ENCODE assay signal across 1 cellular context in the genomic region with DNA sequence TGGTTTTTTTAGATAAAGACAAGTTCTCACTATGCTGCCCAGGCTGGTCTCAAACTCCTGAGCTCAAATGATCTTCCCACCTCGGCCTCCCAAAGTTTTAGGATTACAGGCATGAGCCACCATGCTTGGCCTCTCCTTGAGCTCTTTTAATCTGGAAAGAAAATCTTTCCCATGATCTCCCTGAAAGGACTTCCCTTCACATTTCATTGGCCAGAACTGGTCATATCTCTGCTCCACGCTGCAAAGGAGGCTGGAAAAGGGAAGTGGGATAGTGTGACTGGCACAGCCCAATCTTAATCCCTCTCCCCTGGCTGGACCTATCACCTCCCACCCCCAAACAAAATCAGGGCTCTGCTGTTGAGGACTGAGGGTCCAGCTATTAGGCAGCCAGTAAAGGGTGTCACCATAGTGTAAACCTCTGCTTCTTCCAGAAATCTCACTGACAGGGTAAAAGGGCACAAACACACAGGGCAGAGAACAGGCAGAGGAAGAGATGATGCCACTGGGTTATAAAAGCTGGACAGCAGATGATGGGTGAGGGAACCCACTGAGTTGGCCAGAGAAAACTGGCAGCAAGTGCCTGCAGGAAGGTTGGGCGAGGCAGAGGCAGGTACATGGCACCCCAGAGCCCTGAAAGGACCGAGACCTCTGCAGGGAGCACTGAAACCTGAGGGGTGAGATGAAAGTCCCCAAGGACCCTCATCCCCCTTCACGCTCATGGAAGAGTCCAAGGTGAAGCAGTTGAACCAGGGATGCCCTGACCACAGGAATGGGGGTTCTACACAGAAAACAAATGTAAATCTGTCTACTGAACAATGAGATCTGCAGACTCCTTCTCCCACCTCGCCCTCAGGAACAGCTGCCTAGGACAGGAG.
TF ChIP-seq lines count a peak whose summit lies in the region.

No MANE protein-coding gene starts in this region.

TF ChIP-seq in HEK293, 187 proteins besides CTCF, POLR2A, EP300 and RAD21 (continued from another document):
- TF ChIP-seq PATZ1 (tag by site-specific recombination; IDR thresholded peaks at IDR 0.05) (no peak), FEZF1 (tag by site-specific recombination; IDR thresholded peaks at IDR 0.05) (no peak), ZNF449 (tag by site-specific recombination; IDR thresholded peaks at IDR 0.05) (no peak), ZNF48 (tag by site-specific recombination; IDR thresholded peaks at IDR 0.05) (no peak), ZEB2 (tag by site-specific recombination; IDR thresholded peaks at IDR 0.05) (no peak), ZBTB21 (tag by site-specific recombination; IDR thresholded peaks at IDR 0.05) (no peak)
TF ChIP-seq in HEK293: peak in this region for 2.
